13 cellular contexts compared by ENCODE assay signal in the genomic region with DNA sequence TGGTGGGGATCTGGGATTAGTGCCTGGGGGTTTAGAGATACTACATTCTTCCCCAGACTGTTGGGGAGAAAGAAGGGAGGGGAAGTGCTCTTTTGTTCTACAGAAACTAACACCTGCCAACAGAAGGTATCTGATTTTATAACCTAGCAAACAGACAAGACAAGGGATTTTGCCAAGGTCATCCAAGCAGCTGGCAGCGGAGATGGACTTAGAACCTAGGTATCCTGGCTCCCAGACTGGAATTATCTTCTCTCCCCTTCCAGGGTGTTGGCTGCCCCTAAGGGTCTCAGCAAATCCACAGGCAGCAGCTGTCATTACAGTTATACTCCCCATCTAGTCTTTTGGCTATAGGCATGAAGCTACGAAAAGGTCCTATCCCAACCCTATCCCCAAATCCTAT. TPM values are rescaled to one million over a fixed set of nuclear protein-coding genes. Genes with fewer than 3 reads are reported as not detected.
DNase-seq lines count a peak whose midpoint lies in the region; ATAC-seq and TF ChIP-seq lines count a peak whose summit lies in the region.
"Had no signal": no experiment of that assay in that cellular context is flagged by ENCODE, and none has a peak within 500 bp of the region (broad histone marks: within the 10 kb centered on the region; RNA-seq: fewer than 3 reads in every experiment).

No MANE protein-coding gene starts in this region.

- H3K4me1 ChIP-seq in left ventricle myocardium inferior (peaks cover 93% of the 10 kb centered on the region), colonic mucosa (peaks cover 50% of the 10 kb centered on the region), osteoblast (ENCODE audit: insufficient read depth, low read length) (peaks cover 88% of the 10 kb centered on the region)

- no peak for ATAC-seq in GM21786 (IDR thresholded peaks at IDR 0.05; ENCODE audit: unreplicated experiment)

- no peak overlapping the region for H3K4me3 ChIP-seq in left ventricle myocardium inferior
- no peak overlapping the region for H3K4me3 ChIP-seq in colonic mucosa
- no peak overlapping the region for H3K4me3 ChIP-seq in osteoblast (ENCODE audit: insufficient read depth, low read length)

- H4K20me1 ChIP-seq in osteoblast (ENCODE audit: insufficient read depth, low read length), result peaks cover 35% of the 10 kb centered on the region

- H3K27ac ChIP-seq in left ventricle myocardium inferior (replicated peaks) (peak overlapping the region; percentile 94), colonic mucosa (peak overlapping the region; percentile 72), osteoblast (ENCODE audit: low read depth, low read length) (peak overlapping the region; percentile 100)
- H3K27ac ChIP-seq: brain microvascular endothelial cell had no signal

- intact Hi-C loops in left ventricle myocardium inferior (cut with micrococcal nuclease), result no loop called here
- intact Hi-C loops in cardiac septum (cut with DNase I), result no loop called here
- intact Hi-C loops in colonic mucosa (cut with DNase I), result no loop called here

- H3K36me3 ChIP-seq in left ventricle myocardium inferior (peaks cover 20% of the 10 kb centered on the region), colonic mucosa (no peaks in the 10 kb centered on the region), osteoblast (ENCODE audit: insufficient read depth, low read length) (peaks cover 61% of the 10 kb centered on the region)

- H3K9me3 ChIP-seq in left ventricle myocardium inferior (replicated peaks) (no peaks in the 10 kb centered on the region), colonic mucosa (no peaks in the 10 kb centered on the region), osteoblast (ENCODE audit: low read depth, low read length) (no peaks in the 10 kb centered on the region)
- H3K9me3 ChIP-seq: SK-N-SH had no signal

- H3K9ac ChIP-seq in colonic mucosa (ENCODE audit: low read depth in 2 of 2, low read length in 2 of 2), result peak overlapping the region in 1 of 2 donors; percentile 100
- H3K9ac ChIP-seq: SK-N-SH had no signal

- H3K4me2 ChIP-seq in osteoblast (ENCODE audit: insufficient read depth, low read length), result no peak overlapping the region
- H3K4me2 ChIP-seq: SK-N-SH had no signal

- H3K79me2 ChIP-seq in osteoblast (ENCODE audit: insufficient read depth, low read length), result peaks cover 89% of the 10 kb centered on the region

- H2AFZ ChIP-seq in osteoblast (ENCODE audit: low read length), result no peak overlapping the region

- H3K27me3 ChIP-seq in left ventricle myocardium inferior (ENCODE audit: low read depth) (no peaks in the 10 kb centered on the region), colonic mucosa (no peaks in the 10 kb centered on the region), osteoblast (ENCODE audit: insufficient read depth, low read length) (no peaks in the 10 kb centered on the region)
- H3K27me3 ChIP-seq: brain microvascular endothelial cell had no signal

- TF ChIP-seq CTCF in left ventricle myocardium inferior (IDR thresholded peaks at IDR 0.05; ENCODE audit: borderline replicate concordance) (no peak), colonic mucosa (IDR thresholded peaks at IDR 0.05) (no peak), osteoblast (IDR thresholded peaks at IDR 0.05; ENCODE audit: extremely low read depth, low read depth, low read length) (no peak)

- DNase-seq in left ventricle myocardium inferior (no peak), cardiac septum (ENCODE audit: low spot score) (no peak), colonic mucosa (no peak), osteoblast (ENCODE audit: insufficient read length, low spot score, missing footprints) (no peak), NCI-H510A (lab: John Stamatoyannopoulos, UW) (no peak), GM19238 (ENCODE audit: insufficient read length, low spot score) (no peak), ecto neural progenitor cell (ENCODE audit: low spot score) (no peak)
- DNase-seq: brain microvascular endothelial cell, DND-41, immature natural killer cell, NCI-H526, SK-N-SH had no signal

RNA-seq across cellular contexts. Expression of a gene that starts 8.4 kb away (rescaled TPM):
- total RNA-seq in left ventricle myocardium inferior, result 77.4 TPM
- total RNA-seq in cardiac septum, result 100 TPM
- 100 to 1,000 TPM in 1 of 2 donors, 10 to 100 TPM in 1; 70.9 to 146 TPM for total RNA-seq in colonic mucosa
- 182 and 267 TPM in 2 replicates for total RNA-seq in osteoblast

RNA-seq across cellular contexts. Expression of a gene that starts 23.2 kb away (rescaled TPM):
- 20.8 TPM for total RNA-seq in left ventricle myocardium inferior
- 17.4 TPM for total RNA-seq in cardiac septum
- total RNA-seq in colonic mucosa, result 10 to 100 TPM; 24.4 to 27.7 TPM
- 26.5 and 31.8 TPM in 2 replicates for total RNA-seq in osteoblast

RNA-seq across cellular contexts. Expression of a gene that starts 31.7 kb away (rescaled TPM):
- total RNA-seq in left ventricle myocardium inferior (not detected), cardiac septum (not detected), colonic mucosa (under 1 TPM in 1 of 2 donors, not detected in 1; 0.47 TPM), osteoblast (under 0.01 TPM in 1 of 2 replicates, not detected in the other)

RNA-seq across cellular contexts. Expression of a gene that starts 33.2 kb away (rescaled TPM):
- total RNA-seq in left ventricle myocardium inferior (not detected), cardiac septum (not detected), colonic mucosa (under 1 TPM in 1 of 2 donors, not detected in 1; 0.74 TPM), osteoblast (not detected in 2 replicates)

RNA-seq across cellular contexts. Expression of a gene that starts 38.3 kb away (rescaled TPM):
- 0.80 TPM for total RNA-seq in left ventricle myocardium inferior
- 2.2 TPM for total RNA-seq in cardiac septum
- 1 to 10 TPM in 1 of 2 donors, under 1 TPM in 1; 0.40 to 1.0 TPM for total RNA-seq in colonic mucosa
- total RNA-seq in osteoblast, result not detected in 2 replicates
